19 cellular contexts compared by ENCODE assay signal in genomic region chr12:14635776-14636175, GRCh38.
"Had no signal": no experiment of that assay in that cellular context is flagged by ENCODE, and none has a peak within 500 bp of the region (broad histone marks: within the 10 kb centered on the region; RNA-seq: fewer than 3 reads in every experiment).

No MANE protein-coding gene starts in this region.

- DNase-seq: activated B cell treated with CpG ODN at 0.5 μM for 24 hours; activated CD4-positive, alpha-beta memory T cell treated with anti-CD3 and anti-CD28 coated beads for 36 hours; activated CD4-positive, alpha-beta T cell treated with anti-CD3 and anti-CD28 coated beads for 48 hours; activated effector memory CD4-positive, alpha-beta T cell treated with anti-CD3 and anti-CD28 coated beads, Interleukin-2, amount 50 U/mL, for 16 hours; activated naive CD4-positive, alpha-beta T cell treated with anti-CD3 and anti-CD28 coated beads, Interleukin-2, amount 50 U/mL, for 16 hours; activated naive CD8-positive, alpha-beta T cell treated with anti-CD3 and anti-CD28 coated beads, Interleukin-2, amount 50 U/mL, for 24 hours; activated T-cell treated with anti-CD3 and anti-CD28 coated beads for 4 hours; anterior cingulate cortex; cortex of kidney; endodermal cell; hippocampal formation; left cardiac atrium; ovary; stimulated activated naive CD8-positive, alpha-beta T cell treated with anti-CD3 and anti-CD28 coated beads, Interleukin-15, amount 100 ng/mL, for 72 hours; T1000; tibial artery had no signal

- H3K27me3 ChIP-seq: ovary, tibial artery had no signal

- H3K4me3 ChIP-seq: ovary, prostate gland, tibial artery had no signal

- H3K36me3 ChIP-seq: ovary, prostate gland, tibial artery had no signal

- H3K27ac ChIP-seq: epithelial cell of prostate, neutrophil, ovary, prostate gland, tibial artery had no signal

- H3K4me1 ChIP-seq: prostate gland had no signal

- ATAC-seq: activated naive CD8-positive, alpha-beta T cell treated with anti-CD3 and anti-CD28 coated beads, Interleukin-2, amount 50 U/mL, for 24 hours; left cardiac atrium; stimulated activated naive CD8-positive, alpha-beta T cell treated with anti-CD3 and anti-CD28 coated beads, Interleukin-15, amount 100 ng/mL, for 72 hours had no signal

- H3K9me3 ChIP-seq: neutrophil, ovary, prostate gland had no signal
